Comparison of ENCODE assay signal across 1 cellular context in genomic region chr19:48362716-48363499, GRCh38.
A peak's percentile ranks its signal among the peaks of the same experiment; 100 is the strongest.
TF ChIP-seq lines count a peak whose summit lies in the region.

No MANE protein-coding gene starts in this region.

TF ChIP-seq in K562, 482 proteins besides CTCF, POLR2A, EP300 and RAD21 (continued from another document and continues in another):
- TF ChIP-seq, protein P1, sequence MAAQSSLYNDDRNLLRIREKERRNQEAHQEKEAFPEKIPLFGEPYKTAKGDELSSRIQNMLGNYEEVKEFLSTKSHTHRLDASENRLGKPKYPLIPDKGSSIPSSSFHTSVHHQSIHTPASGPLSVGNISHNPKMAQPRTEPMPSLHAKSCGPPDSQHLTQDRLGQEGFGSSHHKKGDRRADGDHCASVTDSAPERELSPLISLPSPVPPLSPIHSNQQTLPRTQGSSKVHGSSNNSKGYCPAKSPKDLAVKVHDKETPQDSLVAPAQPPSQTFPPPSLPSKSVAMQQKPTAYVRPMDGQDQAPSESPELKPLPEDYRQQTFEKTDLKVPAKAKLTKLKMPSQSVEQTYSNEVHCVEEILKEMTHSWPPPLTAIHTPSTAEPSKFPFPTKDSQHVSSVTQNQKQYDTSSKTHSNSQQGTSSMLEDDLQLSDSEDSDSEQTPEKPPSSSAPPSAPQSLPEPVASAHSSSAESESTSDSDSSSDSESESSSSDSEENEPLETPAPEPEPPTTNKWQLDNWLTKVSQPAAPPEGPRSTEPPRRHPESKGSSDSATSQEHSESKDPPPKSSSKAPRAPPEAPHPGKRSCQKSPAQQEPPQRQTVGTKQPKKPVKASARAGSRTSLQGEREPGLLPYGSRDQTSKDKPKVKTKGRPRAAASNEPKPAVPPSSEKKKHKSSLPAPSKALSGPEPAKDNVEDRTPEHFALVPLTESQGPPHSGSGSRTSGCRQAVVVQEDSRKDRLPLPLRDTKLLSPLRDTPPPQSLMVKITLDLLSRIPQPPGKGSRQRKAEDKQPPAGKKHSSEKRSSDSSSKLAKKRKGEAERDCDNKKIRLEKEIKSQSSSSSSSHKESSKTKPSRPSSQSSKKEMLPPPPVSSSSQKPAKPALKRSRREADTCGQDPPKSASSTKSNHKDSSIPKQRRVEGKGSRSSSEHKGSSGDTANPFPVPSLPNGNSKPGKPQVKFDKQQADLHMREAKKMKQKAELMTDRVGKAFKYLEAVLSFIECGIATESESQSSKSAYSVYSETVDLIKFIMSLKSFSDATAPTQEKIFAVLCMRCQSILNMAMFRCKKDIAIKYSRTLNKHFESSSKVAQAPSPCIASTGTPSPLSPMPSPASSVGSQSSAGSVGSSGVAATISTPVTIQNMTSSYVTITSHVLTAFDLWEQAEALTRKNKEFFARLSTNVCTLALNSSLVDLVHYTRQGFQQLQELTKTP (IDR thresholded peaks at IDR 0.05; ENCODE audit: low read depth in 1 of 2, partially characterized antibody in 2 of 2) = peak; percentile 50 to 100
- TF ChIP-seq NFYB (IDR thresholded peaks at IDR 0.05; ENCODE audit: extremely low read depth, insufficient read length) (no peak), CREB1 (IDR thresholded peaks at IDR 0.05) (0 out of 2 replicates have a peak, but pooled peaks have one; percentile 32), CREB1 (CRISPR knock-in tag; IDR thresholded peaks at IDR 0.05) (no peak; the same call in 1 of the 2 replicates), NR3C1 (CRISPR knock-in tag; IDR thresholded peaks at IDR 0.05) (no peak), XRCC5 (IDR thresholded peaks at IDR 0.05; ENCODE audit: low read depth, low read length) (no peak), BRF1 (IDR thresholded peaks at IDR 0.05; ENCODE audit: borderline replicate concordance, extremely low read depth, insufficient read length) (no peak), RBM14 (IDR thresholded peaks at IDR 0.05; ENCODE audit: borderline replicate concordance, insufficient read depth, low read depth, low read length) (no peak), TBL1XR1 (IDR thresholded peaks at IDR 0.05; ENCODE audit: low read length in 2 of 2) (no peak), ZNF740 (CRISPR knock-in tag; IDR thresholded peaks at IDR 0.05) (no peak), ZNF740 (tag; IDR thresholded peaks at IDR 0.05) (no peak), ZNF75A (CRISPR knock-in tag; IDR thresholded peaks at IDR 0.05) (no peak), E4F1 (CRISPR knock-in tag; IDR thresholded peaks at IDR 0.05; ENCODE audit: borderline replicate concordance) (no peak), HNRNPL (IDR thresholded peaks at IDR 0.05; ENCODE audit: low read depth, low read length) (no peak), TSHZ1 (CRISPR knock-in tag; IDR thresholded peaks at IDR 0.05) (no peak), ARID3A (IDR thresholded peaks at IDR 0.05; ENCODE audit: borderline replicate concordance, low read depth, low read length) (no peak), ARID1B (IDR thresholded peaks at IDR 0.05) (no peak), NCOA4 (IDR thresholded peaks at IDR 0.05; ENCODE audit: partially characterized antibody) (no peak), GABPA (tag; conservative IDR thresholded peaks at IDR 0.05; ENCODE audit: low read depth) (no peak), SMC3 (conservative IDR thresholded peaks at IDR 0.05; ENCODE audit: insufficient read depth, low read depth, low read length) (no peak), CBX2 (IDR thresholded peaks at IDR 0.05; ENCODE audit: insufficient read depth, low read length, poor library complexity, severe bottlenecking) (no peak), CCAR2 (IDR thresholded peaks at IDR 0.05; ENCODE audit: low read depth, low read length) (no peak), SMAD2 (IDR thresholded peaks at IDR 0.05; ENCODE audit: low read depth, low read length) (peak; percentile 77; the same call in 1 of the 2 replicates), ZNF224 (CRISPR knock-in tag; IDR thresholded peaks at IDR 0.05) (no peak), U2AF2 (optimal IDR thresholded peaks at IDR 0.05; ENCODE audit: low read depth, low read length) (no peak), COPS2 (conservative IDR thresholded peaks at IDR 0.05) (no peak), ZNF644 (tag; IDR thresholded peaks at IDR 0.05; ENCODE audit: low read depth) (peak; percentile 95), HMGN3 (IDR thresholded peaks at IDR 0.05; ENCODE audit: borderline replicate concordance, extremely low read depth, insufficient read length, low read depth, low read length) (peak; percentile 50), HNRNPLL (IDR thresholded peaks at IDR 0.05; ENCODE audit: low read depth, low read length, poor library complexity, severe bottlenecking) (no peak), KLF1 (tag; IDR thresholded peaks at IDR 0.05) (no peak)
- TF ChIP-seq, protein P2, sequence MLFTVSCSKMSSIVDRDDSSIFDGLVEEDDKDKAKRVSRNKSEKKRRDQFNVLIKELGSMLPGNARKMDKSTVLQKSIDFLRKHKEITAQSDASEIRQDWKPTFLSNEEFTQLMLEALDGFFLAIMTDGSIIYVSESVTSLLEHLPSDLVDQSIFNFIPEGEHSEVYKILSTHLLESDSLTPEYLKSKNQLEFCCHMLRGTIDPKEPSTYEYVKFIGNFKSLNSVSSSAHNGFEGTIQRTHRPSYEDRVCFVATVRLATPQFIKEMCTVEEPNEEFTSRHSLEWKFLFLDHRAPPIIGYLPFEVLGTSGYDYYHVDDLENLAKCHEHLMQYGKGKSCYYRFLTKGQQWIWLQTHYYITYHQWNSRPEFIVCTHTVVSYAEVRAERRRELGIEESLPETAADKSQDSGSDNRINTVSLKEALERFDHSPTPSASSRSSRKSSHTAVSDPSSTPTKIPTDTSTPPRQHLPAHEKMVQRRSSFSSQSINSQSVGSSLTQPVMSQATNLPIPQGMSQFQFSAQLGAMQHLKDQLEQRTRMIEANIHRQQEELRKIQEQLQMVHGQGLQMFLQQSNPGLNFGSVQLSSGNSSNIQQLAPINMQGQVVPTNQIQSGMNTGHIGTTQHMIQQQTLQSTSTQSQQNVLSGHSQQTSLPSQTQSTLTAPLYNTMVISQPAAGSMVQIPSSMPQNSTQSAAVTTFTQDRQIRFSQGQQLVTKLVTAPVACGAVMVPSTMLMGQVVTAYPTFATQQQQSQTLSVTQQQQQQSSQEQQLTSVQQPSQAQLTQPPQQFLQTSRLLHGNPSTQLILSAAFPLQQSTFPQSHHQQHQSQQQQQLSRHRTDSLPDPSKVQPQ (CRISPR knock-in tag; IDR thresholded peaks at IDR 0.05; ENCODE audit: borderline replicate concordance) = no peak
- TF ChIP-seq, protein P3, sequence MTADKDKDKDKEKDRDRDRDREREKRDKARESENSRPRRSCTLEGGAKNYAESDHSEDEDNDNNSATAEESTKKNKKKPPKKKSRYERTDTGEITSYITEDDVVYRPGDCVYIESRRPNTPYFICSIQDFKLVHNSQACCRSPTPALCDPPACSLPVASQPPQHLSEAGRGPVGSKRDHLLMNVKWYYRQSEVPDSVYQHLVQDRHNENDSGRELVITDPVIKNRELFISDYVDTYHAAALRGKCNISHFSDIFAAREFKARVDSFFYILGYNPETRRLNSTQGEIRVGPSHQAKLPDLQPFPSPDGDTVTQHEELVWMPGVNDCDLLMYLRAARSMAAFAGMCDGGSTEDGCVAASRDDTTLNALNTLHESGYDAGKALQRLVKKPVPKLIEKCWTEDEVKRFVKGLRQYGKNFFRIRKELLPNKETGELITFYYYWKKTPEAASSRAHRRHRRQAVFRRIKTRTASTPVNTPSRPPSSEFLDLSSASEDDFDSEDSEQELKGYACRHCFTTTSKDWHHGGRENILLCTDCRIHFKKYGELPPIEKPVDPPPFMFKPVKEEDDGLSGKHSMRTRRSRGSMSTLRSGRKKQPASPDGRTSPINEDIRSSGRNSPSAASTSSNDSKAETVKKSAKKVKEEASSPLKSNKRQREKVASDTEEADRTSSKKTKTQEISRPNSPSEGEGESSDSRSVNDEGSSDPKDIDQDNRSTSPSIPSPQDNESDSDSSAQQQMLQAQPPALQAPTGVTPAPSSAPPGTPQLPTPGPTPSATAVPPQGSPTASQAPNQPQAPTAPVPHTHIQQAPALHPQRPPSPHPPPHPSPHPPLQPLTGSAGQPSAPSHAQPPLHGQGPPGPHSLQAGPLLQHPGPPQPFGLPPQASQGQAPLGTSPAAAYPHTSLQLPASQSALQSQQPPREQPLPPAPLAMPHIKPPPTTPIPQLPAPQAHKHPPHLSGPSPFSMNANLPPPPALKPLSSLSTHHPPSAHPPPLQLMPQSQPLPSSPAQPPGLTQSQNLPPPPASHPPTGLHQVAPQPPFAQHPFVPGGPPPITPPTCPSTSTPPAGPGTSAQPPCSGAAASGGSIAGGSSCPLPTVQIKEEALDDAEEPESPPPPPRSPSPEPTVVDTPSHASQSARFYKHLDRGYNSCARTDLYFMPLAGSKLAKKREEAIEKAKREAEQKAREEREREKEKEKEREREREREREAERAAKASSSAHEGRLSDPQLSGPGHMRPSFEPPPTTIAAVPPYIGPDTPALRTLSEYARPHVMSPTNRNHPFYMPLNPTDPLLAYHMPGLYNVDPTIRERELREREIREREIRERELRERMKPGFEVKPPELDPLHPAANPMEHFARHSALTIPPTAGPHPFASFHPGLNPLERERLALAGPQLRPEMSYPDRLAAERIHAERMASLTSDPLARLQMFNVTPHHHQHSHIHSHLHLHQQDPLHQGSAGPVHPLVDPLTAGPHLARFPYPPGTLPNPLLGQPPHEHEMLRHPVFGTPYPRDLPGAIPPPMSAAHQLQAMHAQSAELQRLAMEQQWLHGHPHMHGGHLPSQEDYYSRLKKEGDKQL (CRISPR knock-in tag; IDR thresholded peaks at IDR 0.05; ENCODE audit: borderline replicate concordance) = no peak
- TF ChIP-seq, protein P4, sequence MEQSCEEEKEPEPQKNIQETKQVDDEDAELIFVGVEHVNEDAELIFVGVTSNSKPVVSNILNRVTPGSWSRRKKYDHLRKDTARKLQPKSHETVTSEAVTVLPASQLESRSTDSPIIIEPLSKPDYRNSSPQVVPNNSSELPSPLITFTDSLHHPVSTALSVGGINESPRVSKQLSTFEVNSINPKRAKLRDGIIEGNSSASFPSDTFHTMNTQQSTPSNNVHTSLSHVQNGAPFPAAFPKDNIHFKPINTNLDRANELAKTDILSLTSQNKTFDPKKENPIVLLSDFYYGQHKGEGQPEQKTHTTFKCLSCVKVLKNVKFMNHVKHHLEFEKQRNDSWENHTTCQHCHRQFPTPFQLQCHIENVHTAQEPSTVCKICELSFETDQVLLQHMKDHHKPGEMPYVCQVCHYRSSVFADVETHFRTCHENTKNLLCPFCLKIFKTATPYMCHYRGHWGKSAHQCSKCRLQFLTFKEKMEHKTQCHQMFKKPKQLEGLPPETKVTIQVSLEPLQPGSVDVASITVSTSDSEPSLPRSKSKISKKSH (CRISPR knock-in tag; IDR thresholded peaks at IDR 0.05) = no peak
